21 cellular contexts compared by ENCODE assay signal in genomic region chr17:79146562-79146961, GRCh38.
"Had no signal": no experiment of that assay in that cellular context is flagged by ENCODE, and none has a peak within 500 bp of the region (broad histone marks: within the 10 kb centered on the region; RNA-seq: fewer than 3 reads in every experiment).

No MANE protein-coding gene starts in this region.

- ATAC-seq: activated CD8-positive, alpha-beta memory T cell treated with anti-CD3 and anti-CD28 coated beads, Interleukin-2, amount 10 ng/mL, durations not matched to agents 7 days and 5 days; T-helper 17 cell; WTC11 had no signal

- DNase-seq: activated CD4-positive, alpha-beta T cell treated with anti-CD3 and anti-CD28 coated beads for 48 hours; activated CD4-positive, alpha-beta T cell treated with anti-CD3 and anti-CD28 coated beads, Interleukin-2, amount 50 U/mL, for 48 hours; activated CD4-positive, CD25-positive, alpha-beta regulatory T cell treated with anti-CD3 and anti-CD28 coated beads, Interleukin-2, amount 50 U/mL, for 72 hours; activated CD8-positive, alpha-beta memory T cell treated with anti-CD3 and anti-CD28 coated beads, Interleukin-2, amount 10 ng/mL, durations not matched to agents 7 days and 5 days; activated effector memory CD4-positive, alpha-beta T cell treated with anti-CD3 and anti-CD28 coated beads, Interleukin-2, amount 50 U/mL, for 16 hours; activated naive CD4-positive, alpha-beta T cell treated with Interleukin-2 at 50 U/mL for 16 hours; activated T-cell treated with anti-CD3 and anti-CD28 coated beads, Interleukin-2, amount 50 U/mL, for 24 hours; amygdala; MG63; MV-4-11; NCI-H1105 treated with DMSO at 0.1 percent for 48 hours; NCI-H1694 treated with DMSO at 0.1 percent for 48 hours; NCI-H2029 treated with DMSO at 0.1 percent for 48 hours; NCI-H446 treated with DMSO at 0.1 percent for 48 hours; NCI-H524 treated with DMSO at 0.1 percent for 48 hours; NCI-H774; Peyer's patch; Right ventricle myocardium superior; T-helper 17 cell; T-helper 9 cell had no signal
